8 cellular contexts compared by ENCODE assay signal in the genomic region with DNA sequence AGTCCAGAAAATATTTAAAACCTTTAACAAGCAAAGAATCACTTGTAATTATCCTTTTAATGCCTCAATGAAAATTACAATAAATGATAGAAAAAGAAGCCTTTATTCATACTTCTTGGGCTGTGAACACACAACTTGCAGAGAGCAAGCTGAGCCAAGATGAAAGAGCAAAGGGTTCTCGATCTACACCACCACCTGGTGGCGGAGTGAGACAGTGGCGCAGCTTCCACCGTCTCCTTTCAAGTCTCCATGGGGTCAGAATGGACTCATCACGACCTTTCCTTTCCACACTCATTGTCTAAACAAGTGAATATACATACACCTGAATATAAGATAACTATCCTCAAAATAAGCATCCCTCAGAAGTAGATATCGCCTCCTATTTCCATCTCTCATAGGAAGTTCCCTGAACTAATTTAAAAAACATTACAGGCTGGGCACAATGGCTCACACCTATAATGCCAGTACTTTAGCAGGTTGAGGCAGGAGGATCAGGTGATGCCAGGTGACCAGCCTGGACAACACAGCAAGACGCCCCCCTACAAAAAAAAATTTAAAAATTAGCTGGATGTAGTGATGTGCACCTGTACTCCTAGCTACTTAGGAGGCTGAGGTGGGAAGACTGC. TPM values are rescaled to one million over a fixed set of nuclear protein-coding genes. Genes with fewer than 3 reads are reported as not detected.
DNase-seq lines count a peak whose midpoint lies in the region; ATAC-seq and TF ChIP-seq lines count a peak whose summit lies in the region.

No MANE protein-coding gene starts in this region.

- peak; percentile 84 for TF ChIP-seq CTCF in RWPE2 (IDR thresholded peaks at IDR 0.05; ENCODE audit: poor library complexity, severe bottlenecking)
- peak; percentile 90 for TF ChIP-seq CTCF in cardiac muscle cell (IDR thresholded peaks at IDR 0.05; ENCODE audit: low read depth, low read length)

- no peak overlapping the region for H3K4me3 ChIP-seq in RWPE2 (ENCODE audit: severe bottlenecking)
- H3K4me3 ChIP-seq in cardiac muscle cell = no peak overlapping the region

- H3K4me1 ChIP-seq in RWPE2 (ENCODE audit: insufficient read depth, poor library complexity, severe bottlenecking) = no peaks in the 10 kb centered on the region
- H3K4me1 ChIP-seq in cardiac muscle cell (ENCODE audit: low read depth) = no peaks in the 10 kb centered on the region

- no peaks in the 10 kb centered on the region for H3K27me3 Mint-ChIP-seq in activated naive CD4-positive, alpha-beta T cell treated with anti-CD3 and anti-CD28 coated beads, Interleukin-2, amount 50 U/mL, for 24 hours

- H3K27me3 ChIP-seq in RWPE2 (ENCODE audit: insufficient read depth, poor library complexity, severe bottlenecking) (no peaks in the 10 kb centered on the region), cardiac muscle cell (no peaks in the 10 kb centered on the region)

- no peak overlapping the region for H3K4me3 Mint-ChIP-seq in activated naive CD4-positive, alpha-beta T cell treated with anti-CD3 and anti-CD28 coated beads, Interleukin-2, amount 50 U/mL, for 24 hours

- peak overlapping the region; percentile 20 for H3K27ac Mint-ChIP-seq in activated naive CD4-positive, alpha-beta T cell treated with anti-CD3 and anti-CD28 coated beads, Interleukin-2, amount 50 U/mL, for 24 hours

- H3K9me3 Mint-ChIP-seq in activated naive CD4-positive, alpha-beta T cell treated with anti-CD3 and anti-CD28 coated beads, Interleukin-2, amount 50 U/mL, for 24 hours = no peaks in the 10 kb centered on the region

- DNase-seq in NCI-H2196 (lab: John Stamatoyannopoulos, UW; ENCODE audit: unreplicated experiment) (peak; percentile 18), NCI-H2196 treated with DMSO at 0.1 percent for 48 hours (lab: John Stamatoyannopoulos, UW; ENCODE audit: unreplicated experiment) (no peak), RWPE2 (ENCODE audit: low spot score) (no peak), cardiac muscle cell (ENCODE audit: low read depth in 1 of 2, low spot score in 1 of 2) (peak; percentile 79 to 82), pulmonary artery endothelial cell (ENCODE audit: low read depth, low spot score) (peak; percentile 27)

- H3K9me3 ChIP-seq in RWPE2 (ENCODE audit: severe bottlenecking) (no peaks in the 10 kb centered on the region), cardiac muscle cell (ENCODE audit: low read depth) (no peaks in the 10 kb centered on the region)

- H3K4me1 Mint-ChIP-seq in activated naive CD4-positive, alpha-beta T cell treated with anti-CD3 and anti-CD28 coated beads, Interleukin-2, amount 50 U/mL, for 24 hours = no peaks in the 10 kb centered on the region

- ATAC-seq in HG03521 (IDR thresholded peaks at IDR 0.05; ENCODE audit: unreplicated experiment) (peak; percentile 61), RWPE2 (ENCODE audit: low read depth) (peak; percentile 80), GM21529 (IDR thresholded peaks at IDR 0.05; ENCODE audit: unreplicated experiment) (no peak)

- no peak overlapping the region for H3K27ac ChIP-seq in RWPE2 (ENCODE audit: poor library complexity, severe bottlenecking)
- no peak overlapping the region for H3K27ac ChIP-seq in cardiac muscle cell

- peaks cover 5% of the 10 kb centered on the region for H3K36me3 Mint-ChIP-seq in activated naive CD4-positive, alpha-beta T cell treated with anti-CD3 and anti-CD28 coated beads, Interleukin-2, amount 50 U/mL, for 24 hours

- H3K36me3 ChIP-seq in RWPE2 (ENCODE audit: low read depth) = peaks cover 17% of the 10 kb centered on the region
- H3K36me3 ChIP-seq in cardiac muscle cell = peaks cover 17% of the 10 kb centered on the region

RNA-seq across cellular contexts. Expression of a gene that starts 40.7 kb away (rescaled TPM):
- total RNA-seq in cardiac muscle cell = 20.0 and 21.4 TPM in 2 replicates
- 18.4 and 31.2 TPM in 2 replicates for polyA plus RNA-seq in cardiac muscle cell
- total RNA-seq in pulmonary artery endothelial cell = 27.0 and 36.8 TPM in 2 replicates

Comparison
In these comparisons a context has a peak if more than half of its experiments do, and no peak if none do; other contexts are left out.
1. DNase-seq: peak in NCI-H2196 (single experiment), cardiac muscle cell (2 of 2) and pulmonary artery endothelial cell (single experiment); none in NCI-H2196 treated with DMSO at 0.1 percent for 48 hours (single experiment) and RWPE2 (single experiment).